Comparison of ENCODE assay signal across 8 cellular contexts in the genomic region with DNA sequence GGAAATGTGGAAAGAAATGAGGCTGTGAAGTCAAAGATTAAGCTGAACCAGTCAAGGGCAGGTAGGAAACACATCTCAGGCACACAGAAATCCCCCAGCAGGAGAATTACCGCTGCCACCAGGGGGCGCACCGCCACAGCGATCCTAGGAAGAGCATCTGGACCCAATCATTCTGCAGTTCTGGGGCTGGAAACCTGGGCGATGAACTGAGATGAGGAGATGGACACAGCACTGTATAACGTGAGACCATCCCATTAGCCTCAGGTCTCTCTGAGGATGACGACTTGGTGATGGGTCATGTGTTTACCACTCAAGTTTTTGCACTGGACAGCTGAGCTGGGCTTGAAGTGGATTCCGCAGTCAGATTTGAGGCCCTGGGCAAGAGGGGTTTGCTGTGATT. TPM values are rescaled to one million over a fixed set of nuclear protein-coding genes. Genes with fewer than 3 reads are reported as not detected.
DNase-seq lines count a peak whose midpoint lies in the region; ATAC-seq and TF ChIP-seq lines count a peak whose summit lies in the region.

No MANE protein-coding gene starts in this region.

- H3K9me3 ChIP-seq in gastroesophageal sphincter (no peaks in the 10 kb centered on the region), parathyroid adenoma (ENCODE audit: control insufficient read depth, low read length) (no peaks in the 10 kb centered on the region), upper lobe of right lung (no peaks in the 10 kb centered on the region)

- no peak for TF ChIP-seq EP300 in gastroesophageal sphincter (IDR thresholded peaks at IDR 0.05)

- no peak overlapping the region for H3K4me3 ChIP-seq in gastroesophageal sphincter
- H3K4me3 ChIP-seq in parathyroid adenoma (ENCODE audit: low read depth, low read length), result no peak overlapping the region
- no peak overlapping the region for H3K4me3 ChIP-seq in upper lobe of right lung

- peak; percentile 82 to 94 (median 90) for TF ChIP-seq CTCF in gastroesophageal sphincter (IDR thresholded peaks at IDR 0.05)
- peak; percentile 94 for TF ChIP-seq CTCF in parathyroid adenoma (IDR thresholded peaks at IDR 0.05)
- TF ChIP-seq CTCF in upper lobe of right lung (IDR thresholded peaks at IDR 0.05), result peak; percentile 88

- no peak overlapping the region for H3K9ac ChIP-seq in parathyroid adenoma

- H3K36me3 ChIP-seq in gastroesophageal sphincter (no peaks in the 10 kb centered on the region), parathyroid adenoma (ENCODE audit: control insufficient read depth, insufficient read depth, low read length) (no peaks in the 10 kb centered on the region), upper lobe of right lung (no peaks in the 10 kb centered on the region)

- peak; percentile 60 for DNase-seq in Daoy (ENCODE audit: low read depth)
- peak; percentile 28 for DNase-seq in NOMO-1 treated with dmso at 0.1 percent for 144 hours (lab: John Stamatoyannopoulos, UW; ENCODE audit: unreplicated experiment)
- DNase-seq in activated T-cell treated with anti-CD3 and anti-CD28 coated beads for 4 hours, result peak; percentile 34
- peak; percentile 92 for DNase-seq in upper lobe of right lung
- no peak for DNase-seq in T1000 (lab: John Stamatoyannopoulos, UW)

- ATAC-seq in HG02870 (IDR thresholded peaks at IDR 0.05; ENCODE audit: unreplicated experiment) (peak; percentile 61), gastroesophageal sphincter (peak; percentile 51), upper lobe of right lung (peak; percentile 94)

- H3K4me1 ChIP-seq in gastroesophageal sphincter (peaks cover 0 to 10% (median 0%) of the 10 kb centered on the region in 3 donors), parathyroid adenoma (peaks cover under 1% of the 10 kb centered on the region), upper lobe of right lung (peaks cover 5% of the 10 kb centered on the region)

- intact Hi-C loops in upper lobe of right lung (cut with DNase I), result loop anchor here (10.0 kb wide), 2 partner anchors 379 to 459 kb away; no protein-coding TSS in a partner anchor

- H3K79me2 ChIP-seq in parathyroid adenoma, result no peaks in the 10 kb centered on the region

- no peak overlapping the region for H3K4me2 ChIP-seq in parathyroid adenoma (ENCODE audit: low read length)

- no peak overlapping the region for H2AFZ ChIP-seq in parathyroid adenoma

- peaks cover under 1% of the 10 kb centered on the region for H3K27me3 ChIP-seq in gastroesophageal sphincter
- H3K27me3 ChIP-seq in parathyroid adenoma (ENCODE audit: control insufficient read depth, insufficient read depth, low read length), result no peaks in the 10 kb centered on the region
- H3K27me3 ChIP-seq in upper lobe of right lung, result no peaks in the 10 kb centered on the region

- TF ChIP-seq POLR2A in gastroesophageal sphincter (IDR thresholded peaks at IDR 0.05), result no peak

- H3K27ac ChIP-seq in gastroesophageal sphincter, result no peak overlapping the region
- H3K27ac ChIP-seq in parathyroid adenoma, result no peak overlapping the region
- no peak overlapping the region for H3K27ac ChIP-seq in upper lobe of right lung

- WGBS in gastroesophageal sphincter (ENCODE audit: low coverage in 1 of 2), 2 donors, result 0% methylated on average over 1 to 3 of the region's 8 CpGs

RNA-seq across cellular contexts. Expression of a gene that starts 6.4 kb away (rescaled TPM):
- 0.06 TPM in 1 of 2 replicates, not detected in the other for total RNA-seq in Daoy (2014; rRNA removed; shearing (Covaris generic))
- total RNA-seq in gastroesophageal sphincter (10 to 100 TPM in 1 of 4 donors, 1 to 10 TPM in 3; 2.7 to 13.5 (median 5.5) TPM), upper lobe of right lung (13.1 TPM)
